ENCODE assay signal across 22 cellular contexts in the genomic region with DNA sequence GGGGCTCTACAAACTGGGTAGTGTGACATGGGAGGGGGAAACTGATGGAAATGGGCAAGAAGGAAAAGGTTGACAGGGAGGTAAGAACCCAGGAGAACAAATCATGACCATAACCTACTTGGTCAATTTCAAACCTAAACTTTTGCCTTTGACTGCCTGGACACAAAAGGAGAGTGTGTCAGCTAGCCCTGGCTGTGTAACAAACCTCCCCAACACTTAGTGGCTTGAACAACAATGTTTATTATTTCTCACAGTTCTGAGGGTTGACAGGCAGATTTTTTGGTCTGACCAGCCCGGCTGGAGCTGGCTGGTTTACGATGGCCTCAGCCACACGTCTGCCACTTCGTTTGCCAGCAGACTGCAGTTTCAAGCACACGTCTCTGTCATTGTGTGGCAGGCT.
"Had no signal": no experiment of that assay in that cellular context is flagged by ENCODE, and none has a peak within 500 bp of the region (broad histone marks: within the 10 kb centered on the region; RNA-seq: fewer than 3 reads in every experiment).

No MANE protein-coding gene starts in this region.

- H3K4me1 Mint-ChIP-seq: nephron had no signal

- H3K9me3 ChIP-seq: breast epithelium, testis, transverse colon had no signal

- H3K27ac Mint-ChIP-seq: activated T-helper 1 cell treated with anti-CD3 and anti-CD28 coated beads, Interleukin-12 subunit alpha, Interleukin-12 subunit beta, Interleukin-2, Interleukin-4 antibody, amounts not matched to agents 30 ng/mL and 10 ng/mL and 1 ng/mL, durations not matched to agents 14 hours and 24 hours and 36 hours; nephron; T-helper 1 cell treated with Interleukin-12 subunit alpha and Interleukin-12 subunit beta and Interleukin-4 antibody, amounts not matched to agents 30 μg/mL and 1 μg/mL, for 36 hours had no signal

- DNase-seq: activated CD4-positive, alpha-beta T cell treated with anti-CD3 and anti-CD28 coated beads for 48 hours; activated CD4-positive, alpha-beta T cell treated with anti-CD3 and anti-CD28 coated beads, Interleukin-2, amount 50 U/mL, for 48 hours; activated CD8-positive, alpha-beta memory T cell treated with anti-CD3 and anti-CD28 coated beads for 24 hours; activated CD8-positive, alpha-beta memory T cell treated with anti-CD3 and anti-CD28 coated beads, Interleukin-2, amount 50 U/mL, for 4 hours; activated effector memory CD4-positive, alpha-beta T cell treated with anti-CD3 and anti-CD28 coated beads, Interleukin-2, amount 50 U/mL, for 16 hours; activated naive CD4-positive, alpha-beta T cell treated with anti-CD3 and anti-CD28 coated beads, Interleukin-2, amount 50 U/mL, for 16 hours; activated T-cell treated with anti-CD3 and anti-CD28 coated beads, Interleukin-2, amount 50 U/mL, for 1 hour; effector CD8-positive, alpha-beta T cell; left lung; mesendoderm; stimulated activated naive CD4-positive, alpha-beta T cell treated with Interleukin-2 at 50 U/mL for 16 hours; T1000; testis; transverse colon; WERI-Rb-1 had no signal

- H3K36me3 ChIP-seq: breast epithelium, left lung, right atrium auricular region, transverse colon, WERI-Rb-1 had no signal

- ATAC-seq: activated CD4-positive, CD25-positive, alpha-beta regulatory T cell treated with anti-CD3 and anti-CD28 coated beads, Interleukin-2, amount 50 U/mL, for 24 hours had no signal

- H3K27ac ChIP-seq: breast epithelium, left lung, right atrium auricular region, testis, transverse colon, WERI-Rb-1 had no signal

- H3K4me3 Mint-ChIP-seq: activated T-helper 1 cell treated with anti-CD3 and anti-CD28 coated beads, Interleukin-12 subunit alpha, Interleukin-12 subunit beta, Interleukin-2, Interleukin-4 antibody, amounts not matched to agents 30 ng/mL and 10 ng/mL and 1 ng/mL, durations not matched to agents 14 hours and 24 hours and 36 hours; nephron; T-helper 1 cell treated with Interleukin-12 subunit alpha and Interleukin-12 subunit beta and Interleukin-4 antibody, amounts not matched to agents 30 μg/mL and 1 μg/mL, for 36 hours had no signal

- H3K27me3 ChIP-seq: right atrium auricular region, testis, transverse colon had no signal

- H3K4me1 ChIP-seq: breast epithelium had no signal

- H3K4me3 ChIP-seq: breast epithelium, left lung, lung, right atrium auricular region, testis, transverse colon had no signal
